Comparison of ENCODE assay signal across 24 cellular contexts in the genomic region with DNA sequence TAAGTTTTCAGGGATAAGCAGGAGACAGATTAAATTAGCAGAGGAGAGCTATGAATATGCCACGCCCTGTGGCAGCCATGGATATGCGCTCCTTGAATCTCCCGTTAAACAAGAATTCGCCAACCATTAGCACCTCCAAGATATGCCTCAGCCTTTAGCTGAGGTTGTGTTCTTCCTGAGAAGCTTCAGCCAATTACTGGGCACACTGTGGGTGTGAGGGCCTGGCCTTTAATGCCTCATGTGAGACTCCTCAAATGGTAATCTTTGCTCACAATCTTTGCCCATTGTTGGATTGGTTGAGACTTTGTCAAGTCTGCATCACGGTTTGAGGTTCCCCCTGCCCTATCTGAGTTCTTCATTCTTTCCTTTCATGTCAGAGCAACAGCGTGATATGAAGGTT.
"Had no signal": no experiment of that assay in that cellular context is flagged by ENCODE, and none has a peak within 500 bp of the region (broad histone marks: within the 10 kb centered on the region; RNA-seq: fewer than 3 reads in every experiment).

No MANE protein-coding gene starts in this region.

- DNase-seq: activated CD4-positive, alpha-beta T cell treated with anti-CD3 and anti-CD28 coated beads, Interleukin-2, amount 50 U/mL, for 1 hour; activated CD8-positive, alpha-beta memory T cell treated with anti-CD3 and anti-CD28 coated beads for 24 hours; activated CD8-positive, alpha-beta memory T cell treated with anti-CD3 and anti-CD28 coated beads, Interleukin-2, amount 50 U/mL, for 4 hours; activated naive CD4-positive, alpha-beta T cell; activated T-cell treated with anti-CD3 and anti-CD28 coated beads, Interleukin-2, amount 50 U/mL, for 24 hours; amniotic stem cell; cerebellar nuclear complex; effector CD4-positive, alpha-beta T cell; heart right ventricle; left colon; naive B cell; small intestine; stimulated activated CD4-positive, alpha-beta T cell treated with anti-CD3 and anti-CD28 coated beads, Interleukin-2, amount 100 ng/mL, for 24 hours; T-helper 9 cell; upper lobe of right lung had no signal

- H3K9me3 ChIP-seq: heart right ventricle, thoracic aorta, upper lobe of right lung had no signal

- H3K4me3 Mint-ChIP-seq: activated naive CD8-positive, alpha-beta T cell; activated T-cell treated with anti-CD3 and anti-CD28 coated beads, Interleukin-2, amount 50 U/mL, for 24 hours; naive B cell; neural crest cell; stimulated activated effector memory CD8-positive, alpha-beta T cell treated with anti-CD3 and anti-CD28 coated beads, Interleukin-12 subunit alpha, Interleukin-12 subunit beta, amount 100 ng/mL, for 72 hours had no signal

- ATAC-seq: activated CD4-positive, CD25-positive, alpha-beta regulatory T cell treated with anti-CD3 and anti-CD28 coated beads, Interleukin-2, amount 50 U/mL, for 24 hours; heart right ventricle; left colon; sciatic nerve; SK-N-SH treated with all-trans-retinoic acid at 6 μM for 48 hours; stimulated activated effector memory CD8-positive, alpha-beta T cell treated with anti-CD3 and anti-CD28 coated beads, Interleukin-12 subunit alpha, Interleukin-12 subunit beta, amount 100 ng/mL, for 72 hours; upper lobe of right lung had no signal

- H3K4me3 ChIP-seq: heart right ventricle, thoracic aorta, upper lobe of right lung had no signal

- H3K4me1 Mint-ChIP-seq: naive B cell had no signal

- H3K27ac Mint-ChIP-seq: activated naive CD8-positive, alpha-beta T cell; activated T-cell treated with anti-CD3 and anti-CD28 coated beads, Interleukin-2, amount 50 U/mL, for 24 hours; activated T-helper 2 cell treated with anti-CD3 and anti-CD28 coated beads, Interferon-gamma antibody, Interleukin-2, Interleukin-4, amounts not matched to agents 10 μg/mL and 5 μg/mL and 100 μg/mL, durations not matched to agents 14 hours and 24 hours and 36 hours; naive B cell; stimulated activated effector memory CD8-positive, alpha-beta T cell treated with anti-CD3 and anti-CD28 coated beads, Interleukin-12 subunit alpha, Interleukin-12 subunit beta, amount 100 ng/mL, for 72 hours had no signal

- H3K27ac ChIP-seq: heart right ventricle, thoracic aorta, upper lobe of right lung, VCaP had no signal

- H3K9me3 Mint-ChIP-seq: activated T-cell treated with anti-CD3 and anti-CD28 coated beads, Interleukin-2, amount 50 U/mL, for 24 hours; activated T-helper 2 cell treated with anti-CD3 and anti-CD28 coated beads, Interferon-gamma antibody, Interleukin-2, Interleukin-4, amounts not matched to agents 10 μg/mL and 5 μg/mL and 100 μg/mL, durations not matched to agents 14 hours and 24 hours and 36 hours; naive B cell; neural crest cell; stimulated activated effector memory CD8-positive, alpha-beta T cell treated with anti-CD3 and anti-CD28 coated beads, Interleukin-12 subunit alpha, Interleukin-12 subunit beta, amount 100 ng/mL, for 72 hours had no signal

- H3K36me3 Mint-ChIP-seq: activated naive CD8-positive, alpha-beta T cell; naive B cell; stimulated activated effector memory CD8-positive, alpha-beta T cell treated with anti-CD3 and anti-CD28 coated beads, Interleukin-12 subunit alpha, Interleukin-12 subunit beta, amount 100 ng/mL, for 72 hours had no signal

- H3K27me3 ChIP-seq: heart right ventricle, upper lobe of right lung had no signal

- H3K36me3 ChIP-seq: heart right ventricle, thoracic aorta, upper lobe of right lung had no signal
